17 cellular contexts compared by ENCODE assay signal in genomic region chr18:79317718-79318117, GRCh38.
DNase-seq lines count a peak whose midpoint lies in the region; ATAC-seq, FAIRE-seq and TF ChIP-seq lines count a peak whose summit lies in the region.
"Had no signal": no experiment of that assay in that cellular context is flagged by ENCODE, and none has a peak within 500 bp of the region (broad histone marks: within the 10 kb centered on the region; RNA-seq: fewer than 3 reads in every experiment).

No MANE protein-coding gene starts in this region.

- H3K27ac Mint-ChIP-seq in HFFc6, result no peak overlapping the region
- H3K27ac Mint-ChIP-seq: neural progenitor cell; T-helper 1 cell treated with Interleukin-12 subunit alpha and Interleukin-12 subunit beta and Interleukin-4 antibody, amounts not matched to agents 30 μg/mL and 1 μg/mL, for 36 hours had no signal

- no peaks in the 10 kb centered on the region for H3K9me3 Mint-ChIP-seq in HFFc6
- H3K9me3 Mint-ChIP-seq: T-helper 1 cell treated with Interleukin-12 subunit alpha and Interleukin-12 subunit beta and Interleukin-4 antibody, amounts not matched to agents 30 μg/mL and 1 μg/mL, for 36 hours had no signal

- no peak for DNase-seq in HFFc6
- no peak for DNase-seq in brain microvascular endothelial cell
- DNase-seq in kidney tubule cell (ENCODE audit: low spot score), result peak; percentile 31
- no peak for DNase-seq in medulla oblongata (ENCODE audit: extremely low spot score)
- DNase-seq in globus pallidus (ENCODE audit: low spot score), result no peak
- no peak for DNase-seq in GM12892 (ENCODE audit: insufficient read length)
- DNase-seq: activated CD4-positive, alpha-beta T cell treated with anti-CD3 and anti-CD28 coated beads for 48 hours; activated T-cell treated with anti-CD3 and anti-CD28 coated beads, Interleukin-2, amount 50 U/mL, for 48 hours; GDM1; hippocampal formation; Peyer's patch; stomach had no signal

- FAIRE-seq in GM12892 (lab: Jason Lieb, UNC), result no peak
- FAIRE-seq: endometrium had no signal

- no peak overlapping the region for H3K27ac ChIP-seq in C4-2B
- H3K27ac ChIP-seq in brain microvascular endothelial cell, result no peak overlapping the region
- H3K27ac ChIP-seq: neural progenitor cell, Peyer's patch, stomach had no signal

- in situ Hi-C loops in brain microvascular endothelial cell (cut with HindIII; ENCODE audit: low pct_ligation_motif_present, low sequenced_read_pairs), result no loop called here

- no peak for ATAC-seq in GM21576 (IDR thresholded peaks at IDR 0.05; ENCODE audit: unreplicated experiment)

- peak; percentile 20; the same call in 1 of the 2 replicates for TF ChIP-seq CTCF in C4-2B (conservative IDR thresholded peaks at IDR 0.05)
- TF ChIP-seq CTCF in HFFc6 (IDR thresholded peaks at IDR 0.05), result peak; percentile 28
- peak; percentile 33 for TF ChIP-seq CTCF in brain microvascular endothelial cell (IDR thresholded peaks at IDR 0.05; ENCODE audit: low read depth, low read length, missing control alignments)

- peaks cover 4% of the 10 kb centered on the region; the same call in 1 of the 2 replicates for H3K36me3 Mint-ChIP-seq in HFFc6 (ENCODE audit: low read depth)

- 0 out of 2 replicates have a peak, but pooled peaks cover 2% of the 10 kb centered on the region for H3K27me3 Mint-ChIP-seq in HFFc6 (ENCODE audit: insufficient read depth)

- TF ChIP-seq POLR2A in GM12892 (IDR thresholded peaks at IDR 0.05; ENCODE audit: low read depth, low read length), result no peak

- no peaks in the 10 kb centered on the region for H3K36me3 ChIP-seq in brain microvascular endothelial cell (replicated peaks)
- H3K36me3 ChIP-seq: neural progenitor cell had no signal

- no peak overlapping the region for H3K4me3 Mint-ChIP-seq in HFFc6
- H3K4me3 Mint-ChIP-seq: neural progenitor cell; T-helper 1 cell treated with Interleukin-12 subunit alpha and Interleukin-12 subunit beta and Interleukin-4 antibody, amounts not matched to agents 30 μg/mL and 1 μg/mL, for 36 hours had no signal

- H3K4me3 ChIP-seq in brain microvascular endothelial cell (ENCODE audit: low read depth, low read length), result no peak overlapping the region
- H3K4me3 ChIP-seq: neural progenitor cell, Peyer's patch, stomach had no signal

- peaks cover 10% of the 10 kb centered on the region for H3K4me1 Mint-ChIP-seq in HFFc6 (ENCODE audit: low read depth)

- H3K27me3 ChIP-seq in brain microvascular endothelial cell (replicated peaks), result no peaks in the 10 kb centered on the region
- H3K27me3 ChIP-seq: neural progenitor cell, Peyer's patch, stomach had no signal
